9 cellular contexts compared by ENCODE assay signal in the genomic region with DNA sequence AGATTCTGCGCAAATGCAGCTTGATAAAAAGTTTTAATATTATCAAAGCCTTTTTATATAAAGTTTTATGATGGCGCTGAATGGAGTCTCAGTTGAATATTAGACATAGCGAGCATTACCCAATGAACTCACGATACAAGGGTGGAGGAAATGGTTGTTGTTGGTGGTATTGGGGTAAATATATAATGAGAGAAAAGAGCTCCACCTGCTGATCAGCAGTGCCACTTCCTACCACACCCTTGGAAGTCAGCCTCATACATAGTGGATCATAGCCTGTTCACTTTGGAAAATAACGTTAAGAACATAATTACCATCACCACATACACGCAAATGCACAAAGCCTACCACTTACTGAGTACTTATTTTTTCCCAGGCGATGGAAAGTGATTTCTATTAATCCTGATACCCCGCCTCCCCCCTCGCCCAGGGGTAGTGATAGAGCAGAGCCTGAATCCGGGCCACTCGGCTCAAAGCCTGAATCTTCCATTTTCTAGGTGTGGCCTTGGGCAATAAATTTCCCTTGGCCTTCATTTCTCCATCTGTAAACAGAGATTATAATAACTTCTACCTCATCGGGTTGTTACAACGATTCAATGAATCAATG.
DNase-seq lines count a peak whose midpoint lies in the region; ATAC-seq and TF ChIP-seq lines count a peak whose summit lies in the region.
"Had no signal": no experiment of that assay in that cellular context is flagged by ENCODE, and none has a peak within 500 bp of the region (broad histone marks: within the 10 kb centered on the region; RNA-seq: fewer than 3 reads in every experiment).

No MANE protein-coding gene starts in this region.

- intact Hi-C loops in activated CD4-positive, alpha-beta T cell treated with anti-CD3 and anti-CD28 coated beads for 36 hours (cut with DNase I, micrococcal nuclease), result no loop called here
- intact Hi-C loops in adrenal gland (cut with DNase I), result no loop called here

- no peak for ATAC-seq in activated CD4-positive, alpha-beta T cell treated with anti-CD3 and anti-CD28 coated beads for 36 hours
- no peak for ATAC-seq in HG02870 (IDR thresholded peaks at IDR 0.05; ENCODE audit: unreplicated experiment)

- H3K27me3 ChIP-seq in kidney epithelial cell (ENCODE audit: control insufficient read depth, insufficient read depth, low read length) (no peaks in the 10 kb centered on the region), adrenal gland (no peaks in the 10 kb centered on the region)

- 85 to 91% (median 88%) methylated on average over 13 of the region's 13 CpGs for WGBS in adrenal gland, 4 donors

- no peaks in the 10 kb centered on the region for H3K9me3 Mint-ChIP-seq in activated CD4-positive, alpha-beta T cell treated with anti-CD3 and anti-CD28 coated beads for 36 hours (ENCODE audit: low read depth)
- H3K9me3 Mint-ChIP-seq: T-helper 1 cell treated with Interleukin-12 subunit alpha and Interleukin-12 subunit beta and Interleukin-4 antibody, amounts not matched to agents 30 μg/mL and 1 μg/mL, for 36 hours had no signal

- H3K4me3 Mint-ChIP-seq in activated CD4-positive, alpha-beta T cell treated with anti-CD3 and anti-CD28 coated beads for 36 hours, result no peak overlapping the region
- H3K4me3 Mint-ChIP-seq: T-helper 1 cell treated with Interleukin-12 subunit alpha and Interleukin-12 subunit beta and Interleukin-4 antibody, amounts not matched to agents 30 μg/mL and 1 μg/mL, for 36 hours had no signal

- peaks cover 3% of the 10 kb centered on the region for H3K4me1 Mint-ChIP-seq in activated CD4-positive, alpha-beta T cell treated with anti-CD3 and anti-CD28 coated beads for 36 hours

- H3K4me3 ChIP-seq in kidney epithelial cell (ENCODE audit: low read depth, low read length), result no peak overlapping the region
- H3K4me3 ChIP-seq in adrenal gland, result no peak overlapping the region

- POLR2A ChIA-PET in HEK293T (lab: Yijun Ruan, JAX), result no interaction called here
- POLR2A ChIA-PET in RWPE1 (lab: Yijun Ruan, JAX; ENCODE audit: low non-redundant PET), result no interaction called here
- POLR2A ChIA-PET in activated CD4-positive, alpha-beta T cell treated with anti-CD3 and anti-CD28 coated beads for 36 hours (lab: Charles Lee), result no interaction called here

- H3K4me1 ChIP-seq in adrenal gland (replicated peaks in 1 of 2), result no peaks in the 10 kb centered on the region

- no peak for TF ChIP-seq POLR2A in adrenal gland (IDR thresholded peaks at IDR 0.05)

- H3K27ac Mint-ChIP-seq in activated CD4-positive, alpha-beta T cell treated with anti-CD3 and anti-CD28 coated beads for 36 hours, result no peak overlapping the region
- H3K27ac Mint-ChIP-seq: T-helper 1 cell treated with Interleukin-12 subunit alpha and Interleukin-12 subunit beta and Interleukin-4 antibody, amounts not matched to agents 30 μg/mL and 1 μg/mL, for 36 hours had no signal

- DNase-seq in ELF-1 (ENCODE audit: low read depth, low spot score) (peak; percentile 25), HEK293T (ENCODE audit: extremely low spot score) (peak; percentile 59), RWPE1 (ENCODE audit: low spot score) (no peak), kidney epithelial cell (ENCODE audit: low read depth) (no peak), adrenal gland (no peak)
- DNase-seq in activated effector memory CD4-positive, alpha-beta T cell treated with anti-CD3 and anti-CD28 coated beads, Interleukin-2, amount 50 U/mL, for 16 hours, result no peak
- DNase-seq in activated CD4-positive, alpha-beta T cell treated with anti-CD3 and anti-CD28 coated beads for 36 hours, result no peak

- H3K27me3 Mint-ChIP-seq in activated CD4-positive, alpha-beta T cell treated with anti-CD3 and anti-CD28 coated beads for 36 hours, result no peaks in the 10 kb centered on the region

- H3K36me3 Mint-ChIP-seq in activated CD4-positive, alpha-beta T cell treated with anti-CD3 and anti-CD28 coated beads for 36 hours (ENCODE audit: low read depth), result no peaks in the 10 kb centered on the region

- no peaks in the 10 kb centered on the region for H3K9me3 ChIP-seq in adrenal gland (replicated peaks in 1 of 3)

- H3K27ac ChIP-seq in RWPE1, result peak overlapping the region; percentile 11; the same call in 1 of the 2 replicates
- H3K27ac ChIP-seq in adrenal gland, result no peak overlapping the region

- CTCF ChIA-PET in HEK293T (lab: Yijun Ruan, JAX) (no interaction called here), RWPE1 (lab: Yijun Ruan, JAX) (interaction anchor here (1.0 kb wide), 1 partner anchor 12 kb away, joined by 4 read pairs; no protein-coding TSS in a partner anchor)
- CTCF ChIA-PET in activated CD4-positive, alpha-beta T cell treated with anti-CD3 and anti-CD28 coated beads for 36 hours (lab: Charles Lee), result no interaction called here

- H3K36me3 ChIP-seq in kidney epithelial cell (ENCODE audit: control insufficient read depth, insufficient read depth, low read length), result no peaks in the 10 kb centered on the region
- H3K36me3 ChIP-seq in adrenal gland (replicated peaks in 1 of 2), result no peaks in the 10 kb centered on the region

- 0 out of 2 replicates have a peak, but pooled peaks have one; percentile 11 for TF ChIP-seq CTCF in RWPE1 (conservative IDR thresholded peaks at IDR 0.05; ENCODE audit: low read depth)
- peak; percentile 17 for TF ChIP-seq CTCF in kidney epithelial cell (IDR thresholded peaks at IDR 0.05; ENCODE audit: insufficient read depth, low read length, poor library complexity, severe bottlenecking)
- TF ChIP-seq CTCF in adrenal gland (IDR thresholded peaks at IDR 0.05), result no peak

TF ChIP-seq in HEK293T, 16 proteins besides CTCF, POLR2A, EP300 and RAD21:
- TF ChIP-seq FOXA1 (IDR thresholded peaks at IDR 0.05), result no peak
- no peak for TF ChIP-seq NFRKB (IDR thresholded peaks at IDR 0.05)
- no peak for TF ChIP-seq SP1 (IDR thresholded peaks at IDR 0.05)
- TF ChIP-seq ARNT (IDR thresholded peaks at IDR 0.05), result no peak
- no peak for TF ChIP-seq SUZ12 (IDR thresholded peaks at IDR 0.05)
- TF ChIP-seq, protein P1, sequence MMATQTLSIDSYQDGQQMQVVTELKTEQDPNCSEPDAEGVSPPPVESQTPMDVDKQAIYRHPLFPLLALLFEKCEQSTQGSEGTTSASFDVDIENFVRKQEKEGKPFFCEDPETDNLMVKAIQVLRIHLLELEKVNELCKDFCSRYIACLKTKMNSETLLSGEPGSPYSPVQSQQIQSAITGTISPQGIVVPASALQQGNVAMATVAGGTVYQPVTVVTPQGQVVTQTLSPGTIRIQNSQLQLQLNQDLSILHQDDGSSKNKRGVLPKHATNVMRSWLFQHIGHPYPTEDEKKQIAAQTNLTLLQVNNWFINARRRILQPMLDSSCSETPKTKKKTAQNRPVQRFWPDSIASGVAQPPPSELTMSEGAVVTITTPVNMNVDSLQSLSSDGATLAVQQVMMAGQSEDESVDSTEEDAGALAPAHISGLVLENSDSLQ (IDR thresholded peaks at IDR 0.05), result no peak
- no peak for TF ChIP-seq FOXM1 (IDR thresholded peaks at IDR 0.05; ENCODE audit: borderline replicate concordance)
- TF ChIP-seq L3MBTL2 (conservative IDR thresholded peaks at IDR 0.05), result no peak
- no peak for TF ChIP-seq CTBP1 (IDR thresholded peaks at IDR 0.05; ENCODE audit: borderline replicate concordance)
- TF ChIP-seq FOXK2 (IDR thresholded peaks at IDR 0.05), result no peak
- no peak for TF ChIP-seq BHLHE40 (IDR thresholded peaks at IDR 0.05; ENCODE audit: borderline replicate concordance)

Comparison
In these comparisons a context has a peak if more than half of its experiments do, and no peak if none do; other contexts are left out.
1. DNase-seq: peak in ELF-1 (single experiment) and HEK293T (single experiment); none in RWPE1 (single experiment), kidney epithelial cell (single experiment), activated effector memory CD4-positive, alpha-beta T cell treated with anti-CD3 and anti-CD28 coated beads, Interleukin-2, amount 50 U/mL, for 16 hours (single experiment), activated CD4-positive, alpha-beta T cell treated with anti-CD3 and anti-CD28 coated beads for 36 hours (single experiment) and adrenal gland (0 of 7).
2. CTCF ChIP-seq: peak in RWPE1 (single experiment) and kidney epithelial cell (single experiment); none in adrenal gland (0 of 6).